ENCODE assay signal across 8 cellular contexts in the genomic region with DNA sequence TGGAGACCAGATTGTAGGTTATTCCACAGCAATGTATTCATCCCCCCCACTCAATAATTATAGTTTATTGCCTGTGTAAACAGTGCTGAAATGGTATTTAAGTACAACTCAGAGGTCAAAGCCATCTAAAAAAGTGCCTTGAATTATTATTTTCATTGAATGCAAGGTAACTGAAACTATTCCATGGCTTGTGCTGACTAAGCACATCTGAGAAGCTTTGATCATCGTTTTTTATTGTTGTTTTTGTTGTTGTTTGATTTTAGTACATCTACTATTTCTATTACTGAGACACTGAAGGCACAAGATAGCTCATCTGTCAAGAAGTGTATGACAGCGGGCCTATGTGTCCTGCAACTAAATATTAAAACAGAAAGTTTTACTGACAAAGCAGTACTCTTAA.
"Had no signal": no experiment of that assay in that cellular context is flagged by ENCODE, and none has a peak within 500 bp of the region (broad histone marks: within the 10 kb centered on the region; RNA-seq: fewer than 3 reads in every experiment).

No MANE protein-coding gene starts in this region.

- DNase-seq: GM23248, GOT3, H9, HCEC 1CT, KBM-7 had no signal

- H3K27ac ChIP-seq: GM23248, KMS-11 had no signal

- H3K4me2 ChIP-seq: KMS-11 had no signal

- H3K9ac ChIP-seq: GM23248, KMS-11 had no signal

- H3K4me3 ChIP-seq: GM23248 had no signal

- FAIRE-seq: H54, HTR-8/SVneo had no signal

- H2AFZ ChIP-seq: GM23248 had no signal
